In the genomic region with DNA sequence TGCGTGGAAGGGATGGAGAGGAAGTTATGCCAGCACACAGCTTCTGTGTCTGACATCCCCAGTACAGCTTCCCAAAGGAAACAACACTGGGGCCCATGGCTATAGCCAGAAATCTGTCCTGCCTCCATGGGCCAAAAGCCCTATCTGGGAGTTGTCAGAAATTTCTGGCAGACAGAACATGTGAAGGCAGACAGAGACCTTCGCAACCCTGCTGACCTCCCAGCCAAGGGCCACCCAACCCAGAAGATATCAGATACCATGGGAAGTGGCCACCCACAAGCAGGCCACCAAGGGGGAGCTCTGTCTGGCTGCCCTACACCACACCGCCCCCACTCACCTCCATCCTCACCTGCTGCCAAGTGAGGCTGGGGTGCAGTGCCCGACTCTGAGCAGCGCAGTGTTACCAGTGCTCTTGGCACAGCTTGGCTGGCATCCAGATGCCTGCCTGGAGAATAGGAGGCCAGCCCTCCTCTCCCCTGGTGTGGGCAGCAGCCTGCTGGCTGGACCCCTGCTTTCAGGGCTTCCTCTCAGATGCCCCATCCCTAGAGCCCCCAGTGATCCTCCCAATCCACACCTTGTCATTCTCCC, we compare ENCODE assay signal across 19 cellular contexts.
DNase-seq lines count a peak whose midpoint lies in the region; ATAC-seq and TF ChIP-seq lines count a peak whose summit lies in the region.
"Had no signal": no experiment of that assay in that cellular context is flagged by ENCODE, and none has a peak within 500 bp of the region (broad histone marks: within the 10 kb centered on the region; RNA-seq: fewer than 3 reads in every experiment).

No MANE protein-coding gene starts in this region.

- H3K79me2 ChIP-seq in neural progenitor cell (ENCODE audit: low read depth): no peaks in the 10 kb centered on the region

- no peak overlapping the region for H3K4me2 ChIP-seq in neural progenitor cell

- H3K4me1 ChIP-seq in right atrium auricular region (peaks cover 0 to 42% of the 10 kb centered on the region in 2 donors), neural progenitor cell (peaks cover 12% of the 10 kb centered on the region)
- H3K4me1 ChIP-seq: HAP-1 had no signal

- H3K36me3 Mint-ChIP-seq in neural progenitor cell: no peaks in the 10 kb centered on the region
- H3K36me3 Mint-ChIP-seq: CD4-positive, CD25-positive, alpha-beta regulatory T cell had no signal

- no peak overlapping the region for H3K9ac ChIP-seq in neural progenitor cell
- H3K9ac ChIP-seq: GM23248 had no signal

- H3K9me3 Mint-ChIP-seq in neural progenitor cell: no peaks in the 10 kb centered on the region
- H3K9me3 Mint-ChIP-seq: CD4-positive, CD25-positive, alpha-beta regulatory T cell had no signal

- H3K27me3 ChIP-seq in right atrium auricular region (no peaks in the 10 kb centered on the region), neural progenitor cell (no peaks in the 10 kb centered on the region), WERI-Rb-1 (ENCODE audit: insufficient read depth, low read depth, severe bottlenecking) (no peaks in the 10 kb centered on the region)

- peaks cover 32% of the 10 kb centered on the region for H3K4me1 Mint-ChIP-seq in neural progenitor cell

- no peak overlapping the region for H2AFZ ChIP-seq in neural progenitor cell (replicated peaks)
- H2AFZ ChIP-seq: GM23248 had no signal

- DNase-seq in Right ventricle myocardium inferior (ENCODE audit: missing footprints): peak; percentile 62
- DNase-seq in right atrium auricular region (ENCODE audit: low spot score): no peak
- DNase-seq in DMS79 (lab: John Stamatoyannopoulos, UW): peak; percentile 3
- DNase-seq in NCI-H1105 (lab: John Stamatoyannopoulos, UW): peak; percentile 16
- DNase-seq in neural progenitor cell (ENCODE audit: low spot score): no peak
- DNase-seq in WERI-Rb-1: no peak
- DNase-seq: Caco-2; CD4-positive, CD25-positive, alpha-beta regulatory T cell; DMS 273 treated with DMSO at 0.1 percent for 48 hours; GM23248; KG1; NCI-H1694; NCI-H2227 treated with DMSO at 0.1 percent for 48 hours; NCI-H524; SHP77; SW 1271 had no signal

- H3K9me3 ChIP-seq in right atrium auricular region (no peaks in the 10 kb centered on the region), neural progenitor cell (ENCODE audit: low read depth) (no peaks in the 10 kb centered on the region), WERI-Rb-1 (ENCODE audit: severe bottlenecking) (no peaks in the 10 kb centered on the region)
- H3K9me3 ChIP-seq: Caco-2, HAP-1 had no signal

- H3K27ac ChIP-seq in right atrium auricular region (no peak overlapping the region), neural progenitor cell (no peak overlapping the region), WERI-Rb-1 (no peak overlapping the region)
- H3K27ac ChIP-seq: GM23248, SK-N-MC had no signal

- peak overlapping the region; percentile 91 for H3K27ac Mint-ChIP-seq in neural progenitor cell
- H3K27ac Mint-ChIP-seq: CD4-positive, CD25-positive, alpha-beta regulatory T cell had no signal

- peaks cover 7% of the 10 kb centered on the region for H3F3A ChIP-seq in neural progenitor cell (ENCODE audit: low read depth)

- ATAC-seq in Right ventricle myocardium inferior: peak; percentile 33
- no peak for ATAC-seq in HG03097 (IDR thresholded peaks at IDR 0.05; ENCODE audit: low FRiP score, unreplicated experiment)

- H3K36me3 ChIP-seq in right atrium auricular region: no peaks in the 10 kb centered on the region
- H3K36me3 ChIP-seq in neural progenitor cell: no peaks in the 10 kb centered on the region
- H3K36me3 ChIP-seq in WERI-Rb-1: no peaks in the 10 kb centered on the region
- H3K36me3 ChIP-seq: HAP-1 had no signal

- peaks cover 22% of the 10 kb centered on the region for H3K27me3 Mint-ChIP-seq in neural progenitor cell (ENCODE audit: insufficient read depth, low read depth)

- H3K4me3 Mint-ChIP-seq in neural progenitor cell: no peak overlapping the region
- H3K4me3 Mint-ChIP-seq: CD4-positive, CD25-positive, alpha-beta regulatory T cell had no signal

- TF ChIP-seq CTCF in right atrium auricular region (IDR thresholded peaks at IDR 0.05): no peak
- no peak for TF ChIP-seq CTCF in neural progenitor cell (IDR thresholded peaks at IDR 0.05)
- TF ChIP-seq CTCF in WERI-Rb-1 (IDR thresholded peaks at IDR 0.05; ENCODE audit: low read depth, low read length): no peak

- intact Hi-C loops in Right ventricle myocardium inferior (cut with DNase I): no loop called here

- no peak overlapping the region for H3K4me3 ChIP-seq in right atrium auricular region
- H3K4me3 ChIP-seq in neural progenitor cell: no peak overlapping the region
- H3K4me3 ChIP-seq in WERI-Rb-1 (ENCODE audit: low read depth, low read length): no peak overlapping the region
- H3K4me3 ChIP-seq: GM23248, HAP-1, SK-N-MC had no signal

- H4K20me1 ChIP-seq in neural progenitor cell (ENCODE audit: low read depth): no peaks in the 10 kb centered on the region

Comparison
In these comparisons a context has a peak if more than half of its experiments do, and no peak if none do; other contexts are left out.
1. DNase-seq: peak in Right ventricle myocardium inferior (single experiment), DMS79 (single experiment) and NCI-H1105 (single experiment); none in right atrium auricular region (single experiment), neural progenitor cell (single experiment) and WERI-Rb-1 (single experiment).